In genomic region chr4:7737752-7738457, GRCh38 we compare ENCODE assay signal across 20 cellular contexts.
"Had no signal": no experiment of that assay in that cellular context is flagged by ENCODE, and none has a peak within 500 bp of the region (broad histone marks: within the 10 kb centered on the region; RNA-seq: fewer than 3 reads in every experiment).

No MANE protein-coding gene starts in this region.

- H3K4me1 ChIP-seq: parathyroid adenoma, prostate gland, right lobe of liver, tibial artery had no signal

- FAIRE-seq: endothelial cell of umbilical vein had no signal

- H3K4me3 ChIP-seq: coronary artery, lung, prostate gland, right lobe of liver, tibial artery had no signal

- DNase-seq: effector CD4-positive, alpha-beta T cell; endodermal cell; foreskin melanocyte; head of caudate nucleus; hippocampal formation; kidney glomerular epithelial cell; mesendoderm; naive B cell; right lobe of liver; stimulated activated CD4-positive, alpha-beta T cell treated with anti-CD3 and anti-CD28 coated beads, Interleukin-15, amount 100 ng/mL, for 24 hours; stimulated activated CD4-positive, alpha-beta T cell treated with anti-CD3 and anti-CD28 coated beads, Interleukin-1b, Interleukin-23, amount 100 ng/mL, for 48 hours; stimulated activated CD4-positive, alpha-beta T cell treated with anti-CD3 and anti-CD28 coated beads, Interleukin-4, amount 100 ng/mL, for 24 hours; tibial artery had no signal

- H3K9ac ChIP-seq: parathyroid adenoma had no signal

- H3K27me3 ChIP-seq: right lobe of liver, tibial artery had no signal

- H3K79me2 ChIP-seq: parathyroid adenoma had no signal

- H3K9me3 ChIP-seq: prostate gland, right lobe of liver, tibial artery had no signal

- H3K36me3 ChIP-seq: prostate gland, right lobe of liver had no signal

- H3K27ac ChIP-seq: coronary artery, parathyroid adenoma, prostate gland, right lobe of liver, tibial artery had no signal

- ATAC-seq: left lobe of liver; right lobe of liver; stimulated activated memory B cell treated with anti-CD40 and anti-IgM and Interleukin-4, amounts not matched to agents 10 μg/mL and 1 μg/mL and 100 μg/mL, for 72 hours had no signal

- H2AFZ ChIP-seq: parathyroid adenoma had no signal
